1 cellular context compared by ENCODE assay signal in the genomic region with DNA sequence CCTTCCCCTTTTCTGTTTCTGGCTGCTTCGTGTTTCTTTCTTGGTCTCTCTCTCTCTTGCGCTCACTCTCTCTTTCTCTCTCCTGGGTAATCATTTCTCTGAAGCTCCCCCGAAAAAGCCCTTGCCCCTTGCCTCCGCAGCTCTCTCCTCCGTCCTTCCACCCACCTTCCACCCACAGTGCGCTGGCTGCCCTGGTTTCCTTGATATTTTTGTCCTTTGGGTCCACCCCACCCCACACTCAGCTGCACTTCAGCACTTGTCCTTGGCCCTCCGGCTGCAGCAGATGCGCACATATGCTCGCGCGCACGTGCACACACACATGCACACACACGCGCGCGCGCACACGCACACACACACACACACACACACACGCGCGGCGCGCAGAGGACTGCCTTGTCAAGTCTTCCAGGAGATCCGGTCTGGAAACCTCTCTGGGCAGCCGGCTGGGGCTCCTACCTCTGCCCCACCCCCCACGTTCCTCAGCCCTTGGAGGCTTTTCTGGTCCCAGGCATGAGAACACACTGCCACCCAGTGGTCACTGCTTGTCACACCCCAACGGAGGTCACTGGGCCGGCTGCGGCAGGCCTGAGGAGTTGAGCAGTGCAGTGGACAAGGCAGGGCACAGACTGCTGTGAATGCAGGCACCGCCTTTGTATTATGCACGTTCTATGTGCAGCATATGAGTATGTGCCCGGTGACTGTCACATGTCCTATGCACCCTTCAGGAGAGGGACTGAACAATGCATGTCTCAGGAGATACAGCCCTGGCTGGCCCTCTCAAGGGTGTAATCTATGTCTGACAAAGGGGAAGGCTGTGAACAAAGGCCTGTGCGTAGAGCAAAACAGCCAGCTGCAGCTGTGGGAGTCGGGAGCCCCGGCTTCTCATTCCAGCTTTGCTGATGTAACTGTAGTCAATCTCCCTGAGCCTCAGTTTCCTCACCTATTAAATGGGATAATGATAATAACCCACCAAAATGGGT.
TF ChIP-seq lines count a peak whose summit lies in the region.

No MANE protein-coding gene starts in this region.

TF ChIP-seq in HEK293, 187 proteins besides CTCF, POLR2A, EP300 and RAD21 (continued from another document and continues in another):
- 0 out of 2 replicates have a peak, but pooled peaks have one; percentile 23 for TF ChIP-seq ZNF121 (tag by site-specific recombination; IDR thresholded peaks at IDR 0.05)
- TF ChIP-seq ZBTB20 (tag by site-specific recombination; IDR thresholded peaks at IDR 0.05), result peak; percentile 73; the same call in 1 of the 2 replicates
- TF ChIP-seq SCRT2 (tag by site-specific recombination; IDR thresholded peaks at IDR 0.05), result peak; percentile 28
- TF ChIP-seq ZNF785 (tag by site-specific recombination; IDR thresholded peaks at IDR 0.05), result no peak; the same call in 1 of the 2 replicates
- TF ChIP-seq ZNF548 (tag by site-specific recombination; IDR thresholded peaks at IDR 0.05), result no peak
- TF ChIP-seq OVOL3 (tag by site-specific recombination; IDR thresholded peaks at IDR 0.05), result no peak
- TF ChIP-seq EGR2 (tag by site-specific recombination; IDR thresholded peaks at IDR 0.05; ENCODE audit: low read depth), result peak; percentile 95
- TF ChIP-seq, protein P1, sequence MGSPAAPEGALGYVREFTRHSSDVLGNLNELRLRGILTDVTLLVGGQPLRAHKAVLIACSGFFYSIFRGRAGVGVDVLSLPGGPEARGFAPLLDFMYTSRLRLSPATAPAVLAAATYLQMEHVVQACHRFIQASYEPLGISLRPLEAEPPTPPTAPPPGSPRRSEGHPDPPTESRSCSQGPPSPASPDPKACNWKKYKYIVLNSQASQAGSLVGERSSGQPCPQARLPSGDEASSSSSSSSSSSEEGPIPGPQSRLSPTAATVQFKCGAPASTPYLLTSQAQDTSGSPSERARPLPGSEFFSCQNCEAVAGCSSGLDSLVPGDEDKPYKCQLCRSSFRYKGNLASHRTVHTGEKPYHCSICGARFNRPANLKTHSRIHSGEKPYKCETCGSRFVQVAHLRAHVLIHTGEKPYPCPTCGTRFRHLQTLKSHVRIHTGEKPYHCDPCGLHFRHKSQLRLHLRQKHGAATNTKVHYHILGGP (tag by site-specific recombination; IDR thresholded peaks at IDR 0.05), result no peak
- TF ChIP-seq, protein P2, sequence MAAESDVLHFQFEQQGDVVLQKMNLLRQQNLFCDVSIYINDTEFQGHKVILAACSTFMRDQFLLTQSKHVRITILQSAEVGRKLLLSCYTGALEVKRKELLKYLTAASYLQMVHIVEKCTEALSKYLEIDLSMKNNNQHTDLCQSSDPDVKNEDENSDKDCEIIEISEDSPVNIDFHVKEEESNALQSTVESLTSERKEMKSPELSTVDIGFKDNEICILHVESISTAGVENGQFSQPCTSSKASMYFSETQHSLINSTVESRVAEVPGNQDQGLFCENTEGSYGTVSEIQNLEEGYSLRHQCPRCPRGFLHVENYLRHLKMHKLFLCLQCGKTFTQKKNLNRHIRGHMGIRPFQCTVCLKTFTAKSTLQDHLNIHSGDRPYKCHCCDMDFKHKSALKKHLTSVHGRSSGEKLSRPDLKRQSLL (tag by site-specific recombination; IDR thresholded peaks at IDR 0.05), result peak; percentile 15; the same call in 1 of the 2 replicates
- no peak for TF ChIP-seq SETDB1 (IDR thresholded peaks at IDR 0.05; ENCODE audit: insufficient read length, low read length)
- TF ChIP-seq ZBTB1 (tag by site-specific recombination; IDR thresholded peaks at IDR 0.05), result no peak
- TF ChIP-seq, protein P3, sequence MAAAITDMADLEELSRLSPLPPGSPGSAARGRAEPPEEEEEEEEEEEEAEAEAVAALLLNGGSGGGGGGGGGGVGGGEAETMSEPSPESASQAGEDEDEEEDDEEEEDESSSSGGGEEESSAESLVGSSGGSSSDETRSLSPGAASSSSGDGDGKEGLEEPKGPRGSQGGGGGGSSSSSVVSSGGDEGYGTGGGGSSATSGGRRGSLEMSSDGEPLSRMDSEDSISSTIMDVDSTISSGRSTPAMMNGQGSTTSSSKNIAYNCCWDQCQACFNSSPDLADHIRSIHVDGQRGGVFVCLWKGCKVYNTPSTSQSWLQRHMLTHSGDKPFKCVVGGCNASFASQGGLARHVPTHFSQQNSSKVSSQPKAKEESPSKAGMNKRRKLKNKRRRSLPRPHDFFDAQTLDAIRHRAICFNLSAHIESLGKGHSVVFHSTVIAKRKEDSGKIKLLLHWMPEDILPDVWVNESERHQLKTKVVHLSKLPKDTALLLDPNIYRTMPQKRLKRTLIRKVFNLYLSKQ (tag by site-specific recombination; IDR thresholded peaks at IDR 0.05; ENCODE audit: borderline replicate concordance), result no peak
- no peak for TF ChIP-seq ZFP3 (tag by site-specific recombination; IDR thresholded peaks at IDR 0.05; ENCODE audit: low read depth)
- TF ChIP-seq ZNF549 (tag by site-specific recombination; IDR thresholded peaks at IDR 0.05), result no peak
- no peak for TF ChIP-seq ZNF571 (tag by site-specific recombination; IDR thresholded peaks at IDR 0.05)
- no peak for TF ChIP-seq ZNF274 (IDR thresholded peaks at IDR 0.05; ENCODE audit: low read length)
- TF ChIP-seq ZNF274 (tag by site-specific recombination; IDR thresholded peaks at IDR 0.05; ENCODE audit: borderline replicate concordance), result no peak
- TF ChIP-seq, protein P4, sequence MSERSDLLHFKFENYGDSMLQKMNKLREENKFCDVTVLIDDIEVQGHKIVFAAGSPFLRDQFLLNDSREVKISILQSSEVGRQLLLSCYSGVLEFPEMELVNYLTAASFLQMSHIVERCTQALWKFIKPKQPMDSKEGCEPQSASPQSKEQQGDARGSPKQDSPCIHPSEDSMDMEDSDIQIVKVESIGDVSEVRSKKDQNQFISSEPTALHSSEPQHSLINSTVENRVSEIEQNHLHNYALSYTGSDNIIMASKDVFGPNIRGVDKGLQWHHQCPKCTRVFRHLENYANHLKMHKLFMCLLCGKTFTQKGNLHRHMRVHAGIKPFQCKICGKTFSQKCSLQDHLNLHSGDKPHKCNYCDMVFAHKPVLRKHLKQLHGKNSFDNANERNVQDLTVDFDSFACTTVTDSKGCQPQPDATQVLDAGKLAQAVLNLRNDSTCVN (tag by site-specific recombination; optimal IDR thresholded peaks at IDR 0.05), result peak; percentile 100
- no peak for TF ChIP-seq ZNF37A (tag by site-specific recombination; IDR thresholded peaks at IDR 0.05)
- TF ChIP-seq ZNF701 (tag by site-specific recombination; IDR thresholded peaks at IDR 0.05), result no peak
- no peak for TF ChIP-seq ZNF19 (tag by site-specific recombination; IDR thresholded peaks at IDR 0.05; ENCODE audit: low read depth)
- no peak for TF ChIP-seq KLF7 (tag by site-specific recombination; IDR thresholded peaks at IDR 0.05; ENCODE audit: borderline replicate concordance)
- no peak for TF ChIP-seq ZNF202 (tag by site-specific recombination; IDR thresholded peaks at IDR 0.05; ENCODE audit: borderline replicate concordance)
- TF ChIP-seq ZFP41 (tag by site-specific recombination; IDR thresholded peaks at IDR 0.05; ENCODE audit: borderline replicate concordance), result no peak
- no peak for TF ChIP-seq ZNF707 (tag by site-specific recombination; IDR thresholded peaks at IDR 0.05)
- TF ChIP-seq ZNF16 (tag by site-specific recombination; IDR thresholded peaks at IDR 0.05; ENCODE audit: low read depth), result no peak
- TF ChIP-seq ZNF221 (tag by site-specific recombination; IDR thresholded peaks at IDR 0.05; ENCODE audit: borderline replicate concordance), result no peak
- TF ChIP-seq HOXD13 (CRISPR knock-in tag; IDR thresholded peaks at IDR 0.05; ENCODE audit: borderline replicate concordance), result no peak
- TF ChIP-seq, protein P5, sequence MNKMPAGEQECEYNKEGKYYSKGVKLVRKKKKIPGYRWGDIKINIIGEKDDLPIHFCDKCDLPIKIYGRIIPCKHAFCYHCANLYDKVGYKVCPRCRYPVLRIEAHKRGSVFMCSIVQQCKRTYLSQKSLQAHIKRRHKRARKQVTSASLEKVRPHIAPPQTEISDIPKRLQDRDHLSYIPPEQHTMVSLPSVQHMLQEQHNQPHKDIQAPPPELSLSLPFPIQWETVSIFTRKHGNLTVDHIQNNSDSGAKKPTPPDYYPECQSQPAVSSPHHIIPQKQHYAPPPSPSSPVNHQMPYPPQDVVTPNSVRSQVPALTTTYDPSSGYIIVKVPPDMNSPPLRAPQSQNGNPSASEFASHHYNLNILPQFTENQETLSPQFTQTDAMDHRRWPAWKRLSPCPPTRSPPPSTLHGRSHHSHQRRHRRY (tag by site-specific recombination; IDR thresholded peaks at IDR 0.05), result no peak
- TF ChIP-seq, protein P6, sequence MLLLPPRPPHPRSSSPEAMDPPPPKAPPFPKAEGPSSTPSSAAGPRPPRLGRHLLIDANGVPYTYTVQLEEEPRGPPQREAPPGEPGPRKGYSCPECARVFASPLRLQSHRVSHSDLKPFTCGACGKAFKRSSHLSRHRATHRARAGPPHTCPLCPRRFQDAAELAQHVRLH (tag by site-specific recombination; IDR thresholded peaks at IDR 0.05), result peak; percentile 90
- no peak for TF ChIP-seq ZNF155 (tag by site-specific recombination; IDR thresholded peaks at IDR 0.05)
- TF ChIP-seq, protein P7, sequence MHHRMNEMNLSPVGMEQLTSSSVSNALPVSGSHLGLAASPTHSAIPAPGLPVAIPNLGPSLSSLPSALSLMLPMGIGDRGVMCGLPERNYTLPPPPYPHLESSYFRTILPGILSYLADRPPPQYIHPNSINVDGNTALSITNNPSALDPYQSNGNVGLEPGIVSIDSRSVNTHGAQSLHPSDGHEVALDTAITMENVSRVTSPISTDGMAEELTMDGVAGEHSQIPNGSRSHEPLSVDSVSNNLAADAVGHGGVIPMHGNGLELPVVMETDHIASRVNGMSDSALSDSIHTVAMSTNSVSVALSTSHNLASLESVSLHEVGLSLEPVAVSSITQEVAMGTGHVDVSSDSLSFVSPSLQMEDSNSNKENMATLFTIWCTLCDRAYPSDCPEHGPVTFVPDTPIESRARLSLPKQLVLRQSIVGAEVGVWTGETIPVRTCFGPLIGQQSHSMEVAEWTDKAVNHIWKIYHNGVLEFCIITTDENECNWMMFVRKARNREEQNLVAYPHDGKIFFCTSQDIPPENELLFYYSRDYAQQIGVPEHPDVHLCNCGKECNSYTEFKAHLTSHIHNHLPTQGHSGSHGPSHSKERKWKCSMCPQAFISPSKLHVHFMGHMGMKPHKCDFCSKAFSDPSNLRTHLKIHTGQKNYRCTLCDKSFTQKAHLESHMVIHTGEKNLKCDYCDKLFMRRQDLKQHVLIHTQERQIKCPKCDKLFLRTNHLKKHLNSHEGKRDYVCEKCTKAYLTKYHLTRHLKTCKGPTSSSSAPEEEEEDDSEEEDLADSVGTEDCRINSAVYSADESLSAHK (tag by site-specific recombination; IDR thresholded peaks at IDR 0.05), result peak; percentile 77
- TF ChIP-seq, protein P8, sequence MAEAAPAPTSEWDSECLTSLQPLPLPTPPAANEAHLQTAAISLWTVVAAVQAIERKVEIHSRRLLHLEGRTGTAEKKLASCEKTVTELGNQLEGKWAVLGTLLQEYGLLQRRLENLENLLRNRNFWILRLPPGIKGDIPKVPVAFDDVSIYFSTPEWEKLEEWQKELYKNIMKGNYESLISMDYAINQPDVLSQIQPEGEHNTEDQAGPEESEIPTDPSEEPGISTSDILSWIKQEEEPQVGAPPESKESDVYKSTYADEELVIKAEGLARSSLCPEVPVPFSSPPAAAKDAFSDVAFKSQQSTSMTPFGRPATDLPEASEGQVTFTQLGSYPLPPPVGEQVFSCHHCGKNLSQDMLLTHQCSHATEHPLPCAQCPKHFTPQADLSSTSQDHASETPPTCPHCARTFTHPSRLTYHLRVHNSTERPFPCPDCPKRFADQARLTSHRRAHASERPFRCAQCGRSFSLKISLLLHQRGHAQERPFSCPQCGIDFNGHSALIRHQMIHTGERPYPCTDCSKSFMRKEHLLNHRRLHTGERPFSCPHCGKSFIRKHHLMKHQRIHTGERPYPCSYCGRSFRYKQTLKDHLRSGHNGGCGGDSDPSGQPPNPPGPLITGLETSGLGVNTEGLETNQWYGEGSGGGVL (tag by site-specific recombination; IDR thresholded peaks at IDR 0.05), result peak; percentile 66
- TF ChIP-seq, protein P9, sequence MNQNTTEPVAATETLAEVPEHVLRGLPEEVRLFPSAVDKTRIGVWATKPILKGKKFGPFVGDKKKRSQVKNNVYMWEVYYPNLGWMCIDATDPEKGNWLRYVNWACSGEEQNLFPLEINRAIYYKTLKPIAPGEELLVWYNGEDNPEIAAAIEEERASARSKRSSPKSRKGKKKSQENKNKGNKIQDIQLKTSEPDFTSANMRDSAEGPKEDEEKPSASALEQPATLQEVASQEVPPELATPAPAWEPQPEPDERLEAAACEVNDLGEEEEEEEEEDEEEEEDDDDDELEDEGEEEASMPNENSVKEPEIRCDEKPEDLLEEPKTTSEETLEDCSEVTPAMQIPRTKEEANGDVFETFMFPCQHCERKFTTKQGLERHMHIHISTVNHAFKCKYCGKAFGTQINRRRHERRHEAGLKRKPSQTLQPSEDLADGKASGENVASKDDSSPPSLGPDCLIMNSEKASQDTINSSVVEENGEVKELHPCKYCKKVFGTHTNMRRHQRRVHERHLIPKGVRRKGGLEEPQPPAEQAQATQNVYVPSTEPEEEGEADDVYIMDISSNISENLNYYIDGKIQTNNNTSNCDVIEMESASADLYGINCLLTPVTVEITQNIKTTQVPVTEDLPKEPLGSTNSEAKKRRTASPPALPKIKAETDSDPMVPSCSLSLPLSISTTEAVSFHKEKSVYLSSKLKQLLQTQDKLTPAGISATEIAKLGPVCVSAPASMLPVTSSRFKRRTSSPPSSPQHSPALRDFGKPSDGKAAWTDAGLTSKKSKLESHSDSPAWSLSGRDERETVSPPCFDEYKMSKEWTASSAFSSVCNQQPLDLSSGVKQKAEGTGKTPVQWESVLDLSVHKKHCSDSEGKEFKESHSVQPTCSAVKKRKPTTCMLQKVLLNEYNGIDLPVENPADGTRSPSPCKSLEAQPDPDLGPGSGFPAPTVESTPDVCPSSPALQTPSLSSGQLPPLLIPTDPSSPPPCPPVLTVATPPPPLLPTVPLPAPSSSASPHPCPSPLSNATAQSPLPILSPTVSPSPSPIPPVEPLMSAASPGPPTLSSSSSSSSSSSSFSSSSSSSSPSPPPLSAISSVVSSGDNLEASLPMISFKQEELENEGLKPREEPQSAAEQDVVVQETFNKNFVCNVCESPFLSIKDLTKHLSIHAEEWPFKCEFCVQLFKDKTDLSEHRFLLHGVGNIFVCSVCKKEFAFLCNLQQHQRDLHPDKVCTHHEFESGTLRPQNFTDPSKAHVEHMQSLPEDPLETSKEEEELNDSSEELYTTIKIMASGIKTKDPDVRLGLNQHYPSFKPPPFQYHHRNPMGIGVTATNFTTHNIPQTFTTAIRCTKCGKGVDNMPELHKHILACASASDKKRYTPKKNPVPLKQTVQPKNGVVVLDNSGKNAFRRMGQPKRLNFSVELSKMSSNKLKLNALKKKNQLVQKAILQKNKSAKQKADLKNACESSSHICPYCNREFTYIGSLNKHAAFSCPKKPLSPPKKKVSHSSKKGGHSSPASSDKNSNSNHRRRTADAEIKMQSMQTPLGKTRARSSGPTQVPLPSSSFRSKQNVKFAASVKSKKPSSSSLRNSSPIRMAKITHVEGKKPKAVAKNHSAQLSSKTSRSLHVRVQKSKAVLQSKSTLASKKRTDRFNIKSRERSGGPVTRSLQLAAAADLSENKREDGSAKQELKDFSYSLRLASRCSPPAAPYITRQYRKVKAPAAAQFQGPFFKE (tag by site-specific recombination; IDR thresholded peaks at IDR 0.05; ENCODE audit: borderline replicate concordance), result peak; percentile 95; the same call in 1 of the 2 replicates
- TF ChIP-seq ZNF792 (tag by site-specific recombination; IDR thresholded peaks at IDR 0.05), result no peak
